22 cellular contexts compared by ENCODE assay signal in genomic region chr16:15676506-15676905, GRCh38. TPM values are rescaled to one million over a fixed set of nuclear protein-coding genes. Genes with fewer than 3 reads are reported as not detected.
DNase-seq lines count a peak whose midpoint lies in the region; ATAC-seq and TF ChIP-seq lines count a peak whose summit lies in the region.
"Had no signal": no experiment of that assay in that cellular context is flagged by ENCODE, and none has a peak within 500 bp of the region (broad histone marks: within the 10 kb centered on the region; RNA-seq: fewer than 3 reads in every experiment).

No MANE protein-coding gene starts in this region.

- H3K36me3 ChIP-seq in heart right ventricle (peaks cover 0 to 62% (median 21%) of the 10 kb centered on the region in 9 donors), mesenchymal stem cell (ENCODE audit: control insufficient read depth in 1 of 2, insufficient read depth in 2 of 2, low read depth in 1 of 2, low read length in 2 of 2) (peaks cover 30 to 31% of the 10 kb centered on the region in 2 experiments), vagina (peaks cover 0 to 30% of the 10 kb centered on the region in 2 donors)

- peak overlapping the region in 4 of 5 experiments; percentile 9 to 56 (median 28) for H3K27ac Mint-ChIP-seq in brain
- H3K27ac Mint-ChIP-seq: activated naive CD8-positive, alpha-beta T cell treated with anti-CD3 and anti-CD28 coated beads, Interleukin-2, amount 10 ng/mL, durations not matched to agents 7 days and 5 days had no signal

- TF ChIP-seq CTCF in heart right ventricle (IDR thresholded peaks at IDR 0.05) (no peak), brain (conservative IDR thresholded peaks at IDR 0.05) (no peak), vagina (IDR thresholded peaks at IDR 0.05) (no peak)

- no peak overlapping the region for H2AK5ac ChIP-seq in mesenchymal stem cell (ENCODE audit: low read length, severe bottlenecking)

- ATAC-seq in Right ventricle myocardium superior (ENCODE audit: poor library complexity) (no peak), heart right ventricle (no peak), GM21526 (IDR thresholded peaks at IDR 0.05; ENCODE audit: low FRiP score, unreplicated experiment) (no peak), HG02970 (IDR thresholded peaks at IDR 0.05; ENCODE audit: low FRiP score, unreplicated experiment) (no peak)
- ATAC-seq: gastrocnemius medialis, K562, left lobe of liver, mucosa of descending colon, SK-N-SH treated with all-trans-retinoic acid at 6 μM for 48 hours had no signal

- peak overlapping the region in 1 of 2 experiments; percentile 12 for H2BK12ac ChIP-seq in mesenchymal stem cell (ENCODE audit: low read length in 2 of 2)

- H3K27ac ChIP-seq in heart right ventricle (no peak overlapping the region), mesenchymal stem cell (ENCODE audit: low read length, poor library complexity, severe bottlenecking) (no peak overlapping the region), vagina (peak overlapping the region; percentile 28)
- H3K27ac ChIP-seq: brain microvascular endothelial cell, gastrocnemius medialis, testis had no signal

- peaks cover 2% of the 10 kb centered on the region for H3K27me3 Mint-ChIP-seq in brain
- H3K27me3 Mint-ChIP-seq: activated naive CD8-positive, alpha-beta T cell treated with anti-CD3 and anti-CD28 coated beads, Interleukin-2, amount 10 ng/mL, durations not matched to agents 7 days and 5 days had no signal

- H2BK120ac ChIP-seq in mesenchymal stem cell (ENCODE audit: low read depth, low read length), result no peak overlapping the region

- H3K27me3 ChIP-seq in heart right ventricle, result no peaks in the 10 kb centered on the region
- H3K27me3 ChIP-seq in mesenchymal stem cell (ENCODE audit: control insufficient read depth in 1 of 2, insufficient read depth in 1 of 2, low read length in 2 of 2), result no peaks in the 10 kb centered on the region
- H3K27me3 ChIP-seq in vagina, result no peaks in the 10 kb centered on the region
- H3K27me3 ChIP-seq: brain microvascular endothelial cell, gastrocnemius medialis, testis had no signal

- H3K14ac ChIP-seq in mesenchymal stem cell (ENCODE audit: low read length in 2 of 2), result no peak overlapping the region

- H3K9me3 Mint-ChIP-seq in brain, result no peaks in the 10 kb centered on the region
- H3K9me3 Mint-ChIP-seq: activated naive CD8-positive, alpha-beta T cell treated with anti-CD3 and anti-CD28 coated beads, Interleukin-2, amount 10 ng/mL, durations not matched to agents 7 days and 5 days had no signal

- no peak overlapping the region for H3K4ac ChIP-seq in mesenchymal stem cell (ENCODE audit: low read depth in 1 of 2, low read length in 2 of 2)

- no peak overlapping the region for H2AFZ ChIP-seq in mesenchymal stem cell (ENCODE audit: low read depth, low read length)

- H4K8ac ChIP-seq in mesenchymal stem cell (ENCODE audit: low read length), result no peak overlapping the region

- H3K9ac ChIP-seq in mesenchymal stem cell (ENCODE audit: low read length), result no peak overlapping the region

- no peak for TF ChIP-seq POLR2A in vagina (IDR thresholded peaks at IDR 0.05)

- H3K79me1 ChIP-seq in mesenchymal stem cell (replicated peaks; ENCODE audit: low read length, poor library complexity, severe bottlenecking), result peaks cover 37% of the 10 kb centered on the region

- H4K91ac ChIP-seq in mesenchymal stem cell (ENCODE audit: low read length), result peak overlapping the region; percentile 64

- intact Hi-C loops in Right ventricle myocardium superior (cut with DNase I) (no loop called here), heart right ventricle (cut with DNase I) (no loop called here), vagina (cut with DNase I) (no loop called here)

- H2BK5ac ChIP-seq in mesenchymal stem cell (ENCODE audit: low read depth, low read length, poor library complexity, severe bottlenecking), result no peak overlapping the region

- H3K36me3 Mint-ChIP-seq in brain, result peaks cover 28% of the 10 kb centered on the region

- no peak overlapping the region for H3K18ac ChIP-seq in mesenchymal stem cell (ENCODE audit: low read depth in 1 of 2, low read length in 2 of 2)

- H3K4me3 ChIP-seq in heart right ventricle (no peak overlapping the region), mesenchymal stem cell (ENCODE audit: insufficient read depth in 1 of 2, low read depth in 1 of 2, low read length in 2 of 2) (no peak overlapping the region), vagina (no peak overlapping the region)
- H3K4me3 ChIP-seq: gastrocnemius medialis, K562, mucosa of descending colon, testis had no signal

- peak; percentile 22 for DNase-seq in Right ventricle myocardium superior
- no peak for DNase-seq in heart right ventricle
- DNase-seq in mesenchymal stem cell, result no peak
- DNase-seq in vagina (ENCODE audit: extremely low spot score in 2 of 2), result no peak
- no peak for DNase-seq in effector CD4-positive, alpha-beta T cell
- DNase-seq: activated naive CD8-positive, alpha-beta T cell treated with anti-CD3 and anti-CD28 coated beads, Interleukin-2, amount 10 ng/mL, durations not matched to agents 7 days and 5 days; activated T-cell treated with anti-CD3 and anti-CD28 coated beads, Interleukin-2, amount 50 U/mL, for 48 hours; brain microvascular endothelial cell; cortex of kidney; DND-41; gastrocnemius medialis; mucosa of descending colon; NCI-H446 treated with DMSO at 0.1 percent for 48 hours; retina; stimulated activated CD8-positive, alpha-beta memory T cell treated with anti-CD3 and anti-CD28 coated beads, Interleukin-4, amount 100 ng/mL, for 48 hours; testis had no signal

- peaks cover 11 to 32% (median 24%) of the 10 kb centered on the region in 9 donors for H3K4me1 ChIP-seq in heart right ventricle
- peaks cover 10% of the 10 kb centered on the region for H3K4me1 ChIP-seq in mesenchymal stem cell (ENCODE audit: control insufficient read depth, insufficient read depth, low read depth, low read length)
- peaks cover 33% of the 10 kb centered on the region for H3K4me1 ChIP-seq in vagina

- H3K9me3 ChIP-seq in heart right ventricle, result no peaks in the 10 kb centered on the region
- no peaks in the 10 kb centered on the region for H3K9me3 ChIP-seq in mesenchymal stem cell (ENCODE audit: control insufficient read depth, low read length)
- no peaks in the 10 kb centered on the region for H3K9me3 ChIP-seq in vagina
- H3K9me3 ChIP-seq: gastrocnemius medialis, mucosa of descending colon, testis had no signal

- no peak overlapping the region for H2BK15ac ChIP-seq in mesenchymal stem cell (ENCODE audit: low read depth, poor library complexity, severe bottlenecking)

- H3K4me1 Mint-ChIP-seq in brain, result peaks cover 17% of the 10 kb centered on the region

- WGBS in heart right ventricle, 2 donors, result 85% methylated on average over 10 of the region's 10 CpGs
- 92% methylated on average over 10 of the region's 10 CpGs for WGBS in mesenchymal stem cell

- H3K4me3 Mint-ChIP-seq in brain, result no peak overlapping the region
- H3K4me3 Mint-ChIP-seq: activated naive CD8-positive, alpha-beta T cell treated with anti-CD3 and anti-CD28 coated beads, Interleukin-2, amount 10 ng/mL, durations not matched to agents 7 days and 5 days had no signal

- no peak overlapping the region for H3K4me2 ChIP-seq in mesenchymal stem cell (ENCODE audit: low read length, poor library complexity, severe bottlenecking)

- H3K23ac ChIP-seq in mesenchymal stem cell (ENCODE audit: low read length in 2 of 2), result no peak overlapping the region

RNA-seq across cellular contexts. Expression of gene NDE1, which starts 26.5 kb away (rescaled TPM):
- total RNA-seq in Right ventricle myocardium superior (12.6 TPM), heart right ventricle (10 to 100 TPM; 12.0 to 29.0 (median 20.0) TPM), vagina (55.0 TPM)
- polyA plus RNA-seq in heart right ventricle (10 to 100 TPM in 1 of 2 donors, 1 to 10 TPM in 1; 6.0 to 10.7 TPM), brain (ENCODE audit: insufficient read depth, low read depth, low replicate concordance) (79.2 TPM)
- polyA plus RNA-seq in mesenchymal stem cell (2013, experiment 1 of 2), result 23.1 TPM
- polyA plus RNA-seq in mesenchymal stem cell (2013, experiment 2 of 2), result 22.8 TPM

RNA-seq across cellular contexts. Expression of gene MARF1, which starts 33.6 kb away (rescaled TPM):
- total RNA-seq in Right ventricle myocardium superior (45.2 TPM), heart right ventricle (10 to 100 TPM; 39.1 to 59.1 (median 43.0) TPM), vagina (39.0 TPM)
- polyA plus RNA-seq in heart right ventricle (10 to 100 TPM in 1 of 2 donors, 1 to 10 TPM in 1; 9.6 to 14.9 TPM), brain (ENCODE audit: insufficient read depth, low read depth, low replicate concordance) (31.6 TPM)
- polyA plus RNA-seq in mesenchymal stem cell (2013, experiment 1 of 2), result 20.0 TPM
- polyA plus RNA-seq in mesenchymal stem cell (2013, experiment 2 of 2), result 16.7 TPM
